Comparison of ENCODE assay signal across 14 cellular contexts in the genomic region with DNA sequence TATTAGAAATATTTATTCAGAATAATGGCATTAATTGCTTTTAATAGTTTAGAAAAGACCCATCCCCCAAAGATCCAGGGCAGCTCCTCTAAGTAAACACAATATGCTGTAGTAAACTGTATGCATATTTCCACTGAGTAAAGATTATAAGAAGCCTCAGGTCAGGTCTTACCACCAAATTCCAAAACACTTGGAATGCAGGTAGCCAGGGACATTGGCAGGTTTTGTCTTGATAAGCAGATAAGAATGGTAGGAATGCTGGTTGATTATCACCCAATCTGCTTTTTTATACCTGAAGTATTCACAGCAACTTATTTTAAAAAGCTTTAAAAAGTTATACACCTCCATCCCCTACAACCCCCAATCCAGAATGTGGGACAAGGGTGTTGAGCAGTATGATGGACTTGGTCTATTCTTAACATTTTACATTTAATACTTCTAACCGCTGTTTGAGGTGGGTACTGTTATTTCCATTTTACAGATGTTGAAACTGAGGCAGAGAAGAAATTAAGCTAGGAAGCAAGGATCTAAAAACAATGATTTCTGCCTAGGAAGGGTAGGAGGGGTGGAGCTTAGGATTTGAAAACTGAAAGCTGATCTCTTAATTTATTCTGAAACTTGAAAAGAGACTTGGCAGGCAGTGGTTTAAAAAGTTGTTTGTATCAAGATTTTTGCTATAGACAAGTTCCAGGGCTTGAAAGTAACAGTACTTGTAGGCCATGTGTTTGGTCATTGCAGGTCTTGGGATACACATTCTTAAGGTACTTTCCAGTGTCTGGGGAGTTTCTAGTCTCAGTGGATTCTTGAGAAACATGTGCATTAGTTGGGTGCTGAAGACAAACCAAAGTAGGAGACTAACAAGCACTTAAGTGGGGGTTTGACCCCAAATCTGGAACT. TPM values are rescaled to one million over a fixed set of nuclear protein-coding genes. Genes with fewer than 3 reads are reported as not detected.
DNase-seq lines count a peak whose midpoint lies in the region; ATAC-seq, FAIRE-seq and TF ChIP-seq lines count a peak whose summit lies in the region.
"Had no signal": no experiment of that assay in that cellular context is flagged by ENCODE, and none has a peak within 500 bp of the region (broad histone marks: within the 10 kb centered on the region; RNA-seq: fewer than 3 reads in every experiment).

No MANE protein-coding gene starts in this region.

- TF ChIP-seq CTCF in GM13976 (IDR thresholded peaks at IDR 0.05; ENCODE audit: borderline replicate concordance, control extremely low read depth, extremely low read depth, insufficient read depth, missing control alignments) (no peak), bronchial epithelial cell (IDR thresholded peaks at IDR 0.05; ENCODE audit: insufficient read depth, low read length, severe bottlenecking) (no peak), GM10266 (IDR thresholded peaks at IDR 0.05; ENCODE audit: control insufficient read depth, insufficient read depth, low read depth, missing control alignments) (no peak)

- peak in 1 of 3 donors; percentile 70 for DNase-seq in CD4-positive, CD25-positive, alpha-beta regulatory T cell
- peak; percentile 48 for DNase-seq in GM13976 (ENCODE audit: low spot score)
- DNase-seq in OCI-M1 (lab: John Stamatoyannopoulos, UW), result peak; percentile 43
- peak; percentile 27 for DNase-seq in bronchial epithelial cell (ENCODE audit: low read depth)
- DNase-seq in GM10266 (ENCODE audit: extremely low spot score), result no peak
- DNase-seq in GM03348 (ENCODE audit: low spot score), result no peak
- DNase-seq in iPS-NIHi7 (ENCODE audit: extremely low spot score), result no peak
- DNase-seq: NCI-H1105; NCI-H510A; stimulated activated CD4-positive, alpha-beta T cell treated with anti-CD3 and anti-CD28 coated beads, Interleukin-2, amount 100 ng/mL, for 48 hours; WERI-Rb-1 had no signal

- H3K27me3 Mint-ChIP-seq in CD4-positive, CD25-positive, alpha-beta regulatory T cell, result peaks cover 11% of the 10 kb centered on the region

- H3K4me3 ChIP-seq in CD4-positive, CD25-positive, alpha-beta regulatory T cell (ENCODE audit: low read depth, low read length), result peak overlapping the region; percentile 42
- H3K4me3 ChIP-seq in bronchial epithelial cell (ENCODE audit: low read depth, low read length), result no peak overlapping the region
- H3K4me3 ChIP-seq: coronary artery had no signal

- no peaks in the 10 kb centered on the region for H3K9me3 ChIP-seq in CD4-positive, CD25-positive, alpha-beta regulatory T cell (ENCODE audit: control insufficient read depth in 2 of 2, low read length in 2 of 2)

- H3K27ac Mint-ChIP-seq in CD4-positive, CD25-positive, alpha-beta regulatory T cell, result peak overlapping the region; percentile 81 to 93 (median 91)

- peak overlapping the region in 3 of 4 donors; percentile 23 to 78 (median 32) for H3K4me3 Mint-ChIP-seq in CD4-positive, CD25-positive, alpha-beta regulatory T cell

- H3K27me3 ChIP-seq in CD4-positive, CD25-positive, alpha-beta regulatory T cell (ENCODE audit: control insufficient read depth, insufficient read depth, low read length), result no peaks in the 10 kb centered on the region
- H3K27me3 ChIP-seq in bronchial epithelial cell (ENCODE audit: control insufficient read depth, insufficient read depth, low read length), result no peaks in the 10 kb centered on the region

- no peaks in the 10 kb centered on the region for H3K36me3 Mint-ChIP-seq in CD4-positive, CD25-positive, alpha-beta regulatory T cell

- ATAC-seq in CD4-positive, CD25-positive, alpha-beta regulatory T cell (ENCODE audit: low read depth in 2 of 2), result peak; percentile 45 to 50
- no peak for ATAC-seq in HG02642 (IDR thresholded peaks at IDR 0.05; ENCODE audit: poor library complexity, unreplicated experiment)

- peaks cover 7% of the 10 kb centered on the region for H3K4me1 ChIP-seq in CD4-positive, CD25-positive, alpha-beta regulatory T cell (ENCODE audit: control insufficient read depth, insufficient read depth, low read length, poor library complexity, severe bottlenecking)

- no peaks in the 10 kb centered on the region for H3K9me3 Mint-ChIP-seq in CD4-positive, CD25-positive, alpha-beta regulatory T cell

- FAIRE-seq in bronchial epithelial cell (lab: Jason Lieb, UNC), result no peak

- H3K27ac ChIP-seq in CD4-positive, CD25-positive, alpha-beta regulatory T cell (ENCODE audit: insufficient read depth, low read length, poor library complexity, severe bottlenecking), result peak overlapping the region; percentile 50
- H3K27ac ChIP-seq: coronary artery, RWPE1, WERI-Rb-1 had no signal

- H3K4me1 Mint-ChIP-seq in CD4-positive, CD25-positive, alpha-beta regulatory T cell, result peaks cover 9 to 33% (median 20%) of the 10 kb centered on the region in 4 donors

- in situ Hi-C loops in GM13976 (cut with MboI; ENCODE audit: low sequenced_read_pairs, unreplicated experiment), result no loop called here

- no peaks in the 10 kb centered on the region for H3K36me3 ChIP-seq in CD4-positive, CD25-positive, alpha-beta regulatory T cell (ENCODE audit: control insufficient read depth, insufficient read depth, low read length)
- H3K36me3 ChIP-seq in bronchial epithelial cell (ENCODE audit: control insufficient read depth, insufficient read depth, low read length), result no peaks in the 10 kb centered on the region
- H3K36me3 ChIP-seq: WERI-Rb-1 had no signal

RNA-seq across cellular contexts. Expression of a gene that starts 15.6 kb away (rescaled TPM):
- total RNA-seq in CD4-positive, CD25-positive, alpha-beta regulatory T cell, result 69.5 TPM
- polyA plus RNA-seq in CD4-positive, CD25-positive, alpha-beta regulatory T cell, result 100 to 1,000 TPM in 3 of 4 donors, 10 to 100 TPM in 1; 99.1 to 146 (median 123) TPM
- 6.7 and 9.7 TPM in 2 replicates for total RNA-seq in bronchial epithelial cell

Comparison
In these comparisons a context has a peak if more than half of its experiments do, and no peak if none do; other contexts are left out.
1. DNase-seq: peak in GM13976 (single experiment), OCI-M1 (single experiment) and bronchial epithelial cell (single experiment); none in GM10266 (single experiment), GM03348 (single experiment) and iPS-NIHi7 (single experiment).